In the genomic region with DNA sequence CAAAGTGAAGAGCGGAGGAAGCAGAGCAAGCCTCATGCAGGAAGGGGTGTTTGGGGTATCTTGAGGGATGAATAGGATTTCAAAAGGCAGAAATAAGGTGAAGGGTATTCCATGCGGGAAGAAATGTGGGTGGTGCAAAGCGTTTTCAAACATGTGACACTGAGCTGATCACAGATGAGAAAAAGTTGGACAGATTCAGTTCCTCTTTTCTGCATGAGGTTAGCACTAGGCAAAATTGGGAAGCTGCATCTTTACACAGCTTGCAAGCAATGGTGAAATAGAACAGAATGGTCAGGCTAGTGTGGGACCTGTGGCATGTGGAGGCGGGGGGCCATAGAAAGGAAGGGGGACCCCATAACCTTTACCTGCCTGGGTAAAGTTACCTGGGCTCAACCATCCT, we compare ENCODE assay signal across 1 cellular context.
TF ChIP-seq lines count a peak whose summit lies in the region.

No MANE protein-coding gene starts in this region.

TF ChIP-seq in HepG2, 621 proteins besides CTCF, POLR2A, EP300 and RAD21:
- TF ChIP-seq NAIF1 (CRISPR knock-in tag; IDR thresholded peaks at IDR 0.05; ENCODE audit: borderline replicate concordance) (no peak), HMG20B (CRISPR knock-in tag; conservative IDR thresholded peaks at IDR 0.05) (no peak), TAF15 (IDR thresholded peaks at IDR 0.05; ENCODE audit: low read depth, low read length, poor library complexity, severe bottlenecking) (no peak), RXRA (CRISPR knock-in tag; IDR thresholded peaks at IDR 0.05) (no peak), BORCS8-MEF2B (CRISPR knock-in tag; IDR thresholded peaks at IDR 0.05) (no peak), MIER2 (CRISPR knock-in tag; IDR thresholded peaks at IDR 0.05) (no peak), MYC (CRISPR knock-in tag; IDR thresholded peaks at IDR 0.05; ENCODE audit: borderline replicate concordance) (no peak)
- TF ChIP-seq, protein P1, sequence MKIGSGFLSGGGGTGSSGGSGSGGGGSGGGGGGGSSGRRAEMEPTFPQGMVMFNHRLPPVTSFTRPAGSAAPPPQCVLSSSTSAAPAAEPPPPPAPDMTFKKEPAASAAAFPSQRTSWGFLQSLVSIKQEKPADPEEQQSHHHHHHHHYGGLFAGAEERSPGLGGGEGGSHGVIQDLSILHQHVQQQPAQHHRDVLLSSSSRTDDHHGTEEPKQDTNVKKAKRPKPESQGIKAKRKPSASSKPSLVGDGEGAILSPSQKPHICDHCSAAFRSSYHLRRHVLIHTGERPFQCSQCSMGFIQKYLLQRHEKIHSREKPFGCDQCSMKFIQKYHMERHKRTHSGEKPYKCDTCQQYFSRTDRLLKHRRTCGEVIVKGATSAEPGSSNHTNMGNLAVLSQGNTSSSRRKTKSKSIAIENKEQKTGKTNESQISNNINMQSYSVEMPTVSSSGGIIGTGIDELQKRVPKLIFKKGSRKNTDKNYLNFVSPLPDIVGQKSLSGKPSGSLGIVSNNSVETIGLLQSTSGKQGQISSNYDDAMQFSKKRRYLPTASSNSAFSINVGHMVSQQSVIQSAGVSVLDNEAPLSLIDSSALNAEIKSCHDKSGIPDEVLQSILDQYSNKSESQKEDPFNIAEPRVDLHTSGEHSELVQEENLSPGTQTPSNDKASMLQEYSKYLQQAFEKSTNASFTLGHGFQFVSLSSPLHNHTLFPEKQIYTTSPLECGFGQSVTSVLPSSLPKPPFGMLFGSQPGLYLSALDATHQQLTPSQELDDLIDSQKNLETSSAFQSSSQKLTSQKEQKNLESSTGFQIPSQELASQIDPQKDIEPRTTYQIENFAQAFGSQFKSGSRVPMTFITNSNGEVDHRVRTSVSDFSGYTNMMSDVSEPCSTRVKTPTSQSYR (CRISPR knock-in tag; IDR thresholded peaks at IDR 0.05; ENCODE audit: borderline replicate concordance) = no peak
- TF ChIP-seq, protein P2, sequence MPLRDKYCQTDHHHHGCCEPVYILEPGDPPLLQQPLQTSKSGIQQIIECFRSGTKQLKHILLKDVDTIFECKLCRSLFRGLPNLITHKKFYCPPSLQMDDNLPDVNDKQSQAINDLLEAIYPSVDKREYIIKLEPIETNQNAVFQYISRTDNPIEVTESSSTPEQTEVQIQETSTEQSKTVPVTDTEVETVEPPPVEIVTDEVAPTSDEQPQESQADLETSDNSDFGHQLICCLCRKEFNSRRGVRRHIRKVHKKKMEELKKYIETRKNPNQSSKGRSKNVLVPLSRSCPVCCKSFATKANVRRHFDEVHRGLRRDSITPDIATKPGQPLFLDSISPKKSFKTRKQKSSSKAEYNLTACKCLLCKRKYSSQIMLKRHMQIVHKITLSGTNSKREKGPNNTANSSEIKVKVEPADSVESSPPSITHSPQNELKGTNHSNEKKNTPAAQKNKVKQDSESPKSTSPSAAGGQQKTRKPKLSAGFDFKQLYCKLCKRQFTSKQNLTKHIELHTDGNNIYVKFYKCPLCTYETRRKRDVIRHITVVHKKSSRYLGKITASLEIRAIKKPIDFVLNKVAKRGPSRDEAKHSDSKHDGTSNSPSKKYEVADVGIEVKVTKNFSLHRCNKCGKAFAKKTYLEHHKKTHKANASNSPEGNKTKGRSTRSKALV (CRISPR knock-in tag; IDR thresholded peaks at IDR 0.05) = no peak
